In the genomic region with DNA sequence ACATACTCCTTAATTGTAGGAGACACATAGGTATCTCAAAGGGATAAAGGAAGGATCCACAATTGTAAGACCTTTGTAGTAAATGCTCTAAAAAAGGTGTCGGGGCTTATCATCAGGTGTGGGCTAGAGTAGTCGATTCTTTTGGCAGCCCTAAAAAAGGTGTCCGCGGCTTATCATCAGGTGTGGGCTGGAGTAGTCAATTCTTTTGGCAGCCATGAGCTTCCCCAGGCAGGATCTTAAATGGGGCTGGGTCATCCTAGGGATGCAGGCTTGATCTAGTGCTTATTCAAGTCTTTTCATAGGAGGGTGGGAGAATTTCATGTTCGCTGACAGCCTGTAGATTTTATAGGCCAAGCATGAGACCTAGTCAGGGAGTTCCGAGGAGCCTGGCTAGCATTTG, we compare ENCODE assay signal across 23 cellular contexts.
A peak's percentile ranks its signal among the peaks of the same experiment; 100 is the strongest.
DNase-seq lines count a peak whose midpoint lies in the region; FAIRE-seq and TF ChIP-seq lines count a peak whose summit lies in the region.
"Had no signal": no experiment of that assay in that cellular context is flagged by ENCODE, and none has a peak within 500 bp of the region (broad histone marks: within the 10 kb centered on the region; RNA-seq: fewer than 3 reads in every experiment).

No MANE protein-coding gene starts in this region.

- H3K4me1 Mint-ChIP-seq in mesothelial cell of epicardium: no peaks in the 10 kb centered on the region
- no peaks in the 10 kb centered on the region for H3K4me1 Mint-ChIP-seq in neural progenitor cell
- H3K4me1 Mint-ChIP-seq in activated naive CD4-positive, alpha-beta T cell treated with anti-CD3 and anti-CD28 coated beads, Interleukin-2, amount 10 ng/mL, durations not matched to agents 7 days and 5 days: no peaks in the 10 kb centered on the region
- H3K4me1 Mint-ChIP-seq: B cell; CD14-positive monocyte; CD8-positive, alpha-beta memory T cell had no signal

- H3K79me1 ChIP-seq in H1 (ENCODE audit: low read depth, low read length): no peaks in the 10 kb centered on the region
- H3K79me1 ChIP-seq in mesendoderm (ENCODE audit: low read length): no peaks in the 10 kb centered on the region

- no peak overlapping the region for H4K8ac ChIP-seq in H1 (ENCODE audit: extremely low read depth, insufficient read depth, low read length)
- no peak overlapping the region for H4K8ac ChIP-seq in mesendoderm (ENCODE audit: low read depth, low read length)

- H3K9me3 ChIP-seq in H1 (ENCODE audit: insufficient read depth in 2 of 2, low read depth in 1 of 2, low read length in 1 of 2) (peaks cover 0 to 4% of the 10 kb centered on the region in 2 experiments; a peak in 3 of 4 replicates), neural progenitor cell (ENCODE audit: low read depth) (no peaks in the 10 kb centered on the region)
- H3K9me3 ChIP-seq: BLaER1 had no signal

- H2BK5ac ChIP-seq in H1 (ENCODE audit: low read depth, low read length) (no peak overlapping the region), mesendoderm (ENCODE audit: low read length) (no peak overlapping the region)

- peaks cover 8% of the 10 kb centered on the region for H3K9me3 Mint-ChIP-seq in mesothelial cell of epicardium
- H3K9me3 Mint-ChIP-seq in neural progenitor cell: peaks cover 5% of the 10 kb centered on the region
- H3K9me3 Mint-ChIP-seq in activated naive CD4-positive, alpha-beta T cell treated with anti-CD3 and anti-CD28 coated beads, Interleukin-2, amount 10 ng/mL, durations not matched to agents 7 days and 5 days: no peaks in the 10 kb centered on the region

- H3K4me3 Mint-ChIP-seq in mesothelial cell of epicardium (no peak overlapping the region), neural progenitor cell (no peak overlapping the region)
- H3K4me3 Mint-ChIP-seq in activated naive CD4-positive, alpha-beta T cell treated with anti-CD3 and anti-CD28 coated beads, Interleukin-2, amount 10 ng/mL, durations not matched to agents 7 days and 5 days: no peak overlapping the region
- H3K4me3 Mint-ChIP-seq: B cell; CD14-positive monocyte; CD4-positive, alpha-beta T cell; CD8-positive, alpha-beta memory T cell had no signal

- CTCF ChIA-PET in H1 (lab: Charles Lee; ENCODE audit: partially characterized antibody): interaction anchor here (1.0 to 2.0 kb wide), 2 partner anchors 9 to 16 kb away, joined by 3 to 5 read pairs; no protein-coding TSS in a partner anchor
- CTCF ChIA-PET in activated naive CD4-positive, alpha-beta T cell treated with anti-CD3 and anti-CD28 coated beads, Interleukin-2, amount 10 ng/mL, durations not matched to agents 7 days and 5 days (lab: Charles Lee): no interaction called here

- H3K4me2 ChIP-seq in H1 (ENCODE audit: insufficient read depth in 1 of 2, low read depth in 2 of 2, low read length in 2 of 2) (no peak overlapping the region), mesendoderm (ENCODE audit: low read length) (no peak overlapping the region), neural progenitor cell (no peak overlapping the region)
- H3K4me2 ChIP-seq: BLaER1 had no signal

- no peak overlapping the region for H4K91ac ChIP-seq in H1 (replicated peaks; ENCODE audit: insufficient read length, low read length)

- H3K4me3 ChIP-seq in H1 (ENCODE audit: extremely low read depth in 1 of 4, insufficient read depth in 2 of 4, low read depth in 3 of 4, low read length in 4 of 4) (no peak overlapping the region), mesendoderm (ENCODE audit: low read length) (no peak overlapping the region), neural progenitor cell (no peak overlapping the region)
- H3K4me3 ChIP-seq: BLaER1, GM12878 had no signal

- 89% methylated on average over 6 of the region's 6 CpGs; no CpG with 5 or more reads in 1 of the 2 experiments for WGBS in H1 (ENCODE audit: extremely low coverage in 1 of 2, insufficient coverage in 1 of 2, insufficient read length in 1 of 2, insufficient replicate concordance in 2 of 2, low coverage in 1 of 2, low lambda C conversion rate in 2 of 2, missing lambda C conversion rate in 1 of 2), 2 experiments
- no CpG with 5 or more reads among the region's 6 CpGs for WGBS in mesendoderm (ENCODE audit: extremely low coverage, insufficient coverage, low lambda C conversion rate)

- H3K56ac ChIP-seq in H1 (replicated peaks; ENCODE audit: insufficient read length, low read depth, low read length) (no peak overlapping the region), mesendoderm (ENCODE audit: low read length) (no peak overlapping the region)

- H3K27me3 ChIP-seq in H1 (replicated peaks in 1 of 4; ENCODE audit: control insufficient read depth in 3 of 4, extremely low read depth in 1 of 4, insufficient read depth in 3 of 4, low read length in 3 of 4) (no peaks in the 10 kb centered on the region), mesendoderm (ENCODE audit: insufficient read depth, low read length, poor library complexity) (no peaks in the 10 kb centered on the region), neural progenitor cell (no peaks in the 10 kb centered on the region)
- H3K27me3 ChIP-seq: BLaER1 had no signal

- H4K5ac ChIP-seq in H1 (ENCODE audit: insufficient read length, low read depth, low read length) (no peak overlapping the region), mesendoderm (ENCODE audit: low read length) (no peak overlapping the region)

- H3K23ac ChIP-seq in H1 (ENCODE audit: insufficient read length) (no peak overlapping the region), mesendoderm (ENCODE audit: low read length) (no peak overlapping the region)

- H3K36me3 Mint-ChIP-seq in mesothelial cell of epicardium (no peaks in the 10 kb centered on the region), neural progenitor cell (no peaks in the 10 kb centered on the region)
- H3K36me3 Mint-ChIP-seq in activated naive CD4-positive, alpha-beta T cell treated with anti-CD3 and anti-CD28 coated beads, Interleukin-2, amount 10 ng/mL, durations not matched to agents 7 days and 5 days: no peaks in the 10 kb centered on the region
- H3K36me3 Mint-ChIP-seq: CD14-positive monocyte; CD8-positive, alpha-beta memory T cell had no signal

- H4K20me1 ChIP-seq in H1 (replicated peaks in 1 of 2; ENCODE audit: control insufficient read depth in 1 of 2, insufficient read depth in 2 of 2, low read length in 2 of 2) (no peaks in the 10 kb centered on the region), neural progenitor cell (ENCODE audit: low read depth) (no peaks in the 10 kb centered on the region)
- H4K20me1 ChIP-seq: BLaER1 had no signal

- H3K79me2 ChIP-seq in H1 (ENCODE audit: control insufficient read depth in 1 of 2, insufficient read depth in 2 of 2, low read length in 2 of 2) (no peaks in the 10 kb centered on the region), mesendoderm (ENCODE audit: control insufficient read depth, insufficient read depth, low read length) (no peaks in the 10 kb centered on the region), neural progenitor cell (ENCODE audit: low read depth) (no peaks in the 10 kb centered on the region)

- H2BK20ac ChIP-seq in H1 (ENCODE audit: low read length): no peak overlapping the region

- TF ChIP-seq CTCF in H1 (IDR thresholded peaks at IDR 0.05; ENCODE audit: control extremely low read depth in 1 of 3, insufficient read depth in 1 of 3, low read depth in 1 of 3, low read length in 3 of 3): no peak
- TF ChIP-seq CTCF in mesothelial cell of epicardium (IDR thresholded peaks at IDR 0.05; ENCODE audit: unreplicated experiment): no peak
- TF ChIP-seq CTCF in neural progenitor cell (IDR thresholded peaks at IDR 0.05): no peak

- peaks cover 0 to 3% (median 0%) of the 10 kb centered on the region in 4 experiments; a peak in 1 of 7 replicates for H3K4me1 ChIP-seq in H1 (replicated peaks in 1 of 4; ENCODE audit: control insufficient read depth in 3 of 4, insufficient read depth in 4 of 4, low read length in 3 of 4)
- H3K4me1 ChIP-seq in mesendoderm (ENCODE audit: control insufficient read depth, low read depth, low read length): no peaks in the 10 kb centered on the region
- no peaks in the 10 kb centered on the region for H3K4me1 ChIP-seq in neural progenitor cell
- H3K4me1 ChIP-seq: BLaER1 had no signal

- no peak overlapping the region for H3K14ac ChIP-seq in H1 (ENCODE audit: insufficient read length)

- H2AFZ ChIP-seq in H1 (ENCODE audit: low read length) (peak overlapping the region; percentile 34), neural progenitor cell (replicated peaks) (no peak overlapping the region)

- H2AK5ac ChIP-seq in H1 (ENCODE audit: low read depth, low read length) (no peak overlapping the region), mesendoderm (ENCODE audit: low read length) (no peak overlapping the region)

- H3K9ac ChIP-seq in H1 (replicated peaks in 1 of 4; ENCODE audit: extremely low read depth in 1 of 4, low read depth in 3 of 4, low read length in 3 of 4): no peak overlapping the region
- no peak overlapping the region for H3K9ac ChIP-seq in mesendoderm (ENCODE audit: low read length)
- no peak overlapping the region for H3K9ac ChIP-seq in neural progenitor cell
- H3K9ac ChIP-seq: BLaER1 had no signal

- no peak for TF ChIP-seq POLR2A in H1 (IDR thresholded peaks at IDR 0.05; ENCODE audit: control extremely low read depth in 1 of 2, low read depth in 2 of 2, low read length in 2 of 2)

- no peak for TF ChIP-seq RAD21 in H1 (IDR thresholded peaks at IDR 0.05 in 1 of 2, conservative IDR thresholded peaks at IDR 0.05 in 1 of 2; ENCODE audit: low read depth in 2 of 2, low read length in 2 of 2)

- H3K36me3 ChIP-seq in H1 (ENCODE audit: control insufficient read depth in 2 of 4, insufficient read depth in 4 of 4, low read length in 3 of 4): no peaks in the 10 kb centered on the region
- H3K36me3 ChIP-seq in mesendoderm (ENCODE audit: control insufficient read depth, insufficient read depth, low read length): no peaks in the 10 kb centered on the region
- no peaks in the 10 kb centered on the region for H3K36me3 ChIP-seq in neural progenitor cell
- H3K36me3 ChIP-seq: BLaER1 had no signal

- no peaks in the 10 kb centered on the region for H3K23me2 ChIP-seq in H1 (ENCODE audit: low read depth, low read length)

- H3K27me3 Mint-ChIP-seq in mesothelial cell of epicardium (ENCODE audit: low read depth): no peaks in the 10 kb centered on the region
- peaks cover 3% of the 10 kb centered on the region for H3K27me3 Mint-ChIP-seq in neural progenitor cell (ENCODE audit: insufficient read depth, low read depth)
- H3K27me3 Mint-ChIP-seq in activated naive CD4-positive, alpha-beta T cell treated with anti-CD3 and anti-CD28 coated beads, Interleukin-2, amount 10 ng/mL, durations not matched to agents 7 days and 5 days: no peaks in the 10 kb centered on the region
- H3K27me3 Mint-ChIP-seq: B cell; CD4-positive, alpha-beta T cell; CD8-positive, alpha-beta memory T cell had no signal

- H2BK12ac ChIP-seq in H1 (ENCODE audit: low read depth, low read length): no peak overlapping the region

- FAIRE-seq in H1 (lab: Jason Lieb, UNC): no peak
- FAIRE-seq: A204.1, D721Med, GM12878 had no signal

- H3K18ac ChIP-seq in H1 (ENCODE audit: extremely low read depth, low read length): no peak overlapping the region
- no peak overlapping the region for H3K18ac ChIP-seq in mesendoderm (ENCODE audit: low read length)

- H3K4ac ChIP-seq in H1 (replicated peaks; ENCODE audit: insufficient read length, low read depth, low read length) (no peak overlapping the region), mesendoderm (ENCODE audit: low read depth, low read length) (no peak overlapping the region)

- POLR2A ChIA-PET in H1 (lab: Charles Lee; ENCODE audit: partially characterized antibody): no interaction called here

- H3K27ac ChIP-seq in H1 (ENCODE audit: low read depth, low read length) (no peak overlapping the region), mesendoderm (ENCODE audit: low read depth, low read length) (no peak overlapping the region), neural progenitor cell (no peak overlapping the region)
- H3K27ac ChIP-seq: 22Rv1, BLaER1 had no signal

- H3K27ac Mint-ChIP-seq in mesothelial cell of epicardium (no peak overlapping the region), neural progenitor cell (no peak overlapping the region)
- no peak overlapping the region for H3K27ac Mint-ChIP-seq in activated naive CD4-positive, alpha-beta T cell treated with anti-CD3 and anti-CD28 coated beads, Interleukin-2, amount 10 ng/mL, durations not matched to agents 7 days and 5 days
- H3K27ac Mint-ChIP-seq: B cell; CD14-positive monocyte; CD4-positive, alpha-beta T cell; CD8-positive, alpha-beta memory T cell had no signal

- H3F3A ChIP-seq in neural progenitor cell (ENCODE audit: low read depth): no peaks in the 10 kb centered on the region

- peak; percentile 2 for DNase-seq in NCI-H345 (lab: John Stamatoyannopoulos, UW)
- DNase-seq in NCI-H345 treated with DMSO at 0.1 percent for 48 hours (lab: John Stamatoyannopoulos, UW; ENCODE audit: unreplicated experiment): no peak
- DNase-seq in H1 (ENCODE audit: low read depth in 1 of 2, low spot score in 2 of 2): no peak
- peak; percentile 48 for DNase-seq in mesendoderm
- DNase-seq in mesothelial cell of epicardium (ENCODE audit: low spot score in 2 of 2, unreplicated experiment in 2 of 2): no peak
- DNase-seq in neural progenitor cell (ENCODE audit: low spot score): no peak
- no peak for DNase-seq in activated naive CD4-positive, alpha-beta T cell treated with anti-CD3 and anti-CD28 coated beads, Interleukin-2, amount 10 ng/mL, durations not matched to agents 7 days and 5 days
- DNase-seq: CD4-positive, alpha-beta T cell; CD8-positive, alpha-beta memory T cell; DMS 273 treated with DMSO at 0.1 percent for 48 hours; DMS79; EL; GDM1; GOT3; H7; HCEC 1CT had no signal

- H2BK120ac ChIP-seq in H1 (replicated peaks; ENCODE audit: low read depth, low read length) (no peak overlapping the region), mesendoderm (ENCODE audit: low read depth, low read length) (no peak overlapping the region)

- TF ChIP-seq EP300 in H1 (IDR thresholded peaks at IDR 0.05; ENCODE audit: borderline replicate concordance in 1 of 2, low read depth in 2 of 2, low read length in 2 of 2): no peak

- H2BK15ac ChIP-seq in H1 (ENCODE audit: low read length) (no peak overlapping the region), mesendoderm (replicated peaks; ENCODE audit: low read depth) (no peak overlapping the region)

Comparison
In these comparisons a context has a peak if more than half of its experiments do, and no peak if none do; other contexts are left out.
1. DNase-seq: peak in NCI-H345 (single experiment) and mesendoderm (single experiment); none in NCI-H345 treated with DMSO at 0.1 percent for 48 hours (single experiment), H1 (0 of 2), mesothelial cell of epicardium (0 of 2), neural progenitor cell (single experiment) and activated naive CD4-positive, alpha-beta T cell treated with anti-CD3 and anti-CD28 coated beads, Interleukin-2, amount 10 ng/mL, durations not matched to agents 7 days and 5 days (single experiment).